ENCODE assay signal across 10 cellular contexts in genomic region chr1:41892211-41892840, GRCh38. TPM values are rescaled to one million over a fixed set of nuclear protein-coding genes. Genes with fewer than 3 reads are reported as not detected.
A peak's percentile ranks its signal among the peaks of the same experiment; 100 is the strongest.
DNase-seq lines count a peak whose midpoint lies in the region; ATAC-seq and TF ChIP-seq lines count a peak whose summit lies in the region.
"Had no signal": no experiment of that assay in that cellular context is flagged by ENCODE, and none has a peak within 500 bp of the region (broad histone marks: within the 10 kb centered on the region; RNA-seq: fewer than 3 reads in every experiment).

No MANE protein-coding gene starts in this region.

- H3K9me3 ChIP-seq in BLaER1 (no peaks in the 10 kb centered on the region), MM.1S (replicated peaks; ENCODE audit: insufficient read depth, low read length) (no peaks in the 10 kb centered on the region), body of pancreas (no peaks in the 10 kb centered on the region)
- H3K9me3 ChIP-seq in naive thymus-derived CD4-positive, alpha-beta T cell (ENCODE audit: control insufficient read depth in 2 of 3, low read length in 3 of 3), result no peaks in the 10 kb centered on the region
- H3K9me3 ChIP-seq: uterus had no signal

- H2AFZ ChIP-seq in MM.1S (ENCODE audit: low read length), result peak overlapping the region; percentile 59

- H3K9me2 ChIP-seq in MM.1S (replicated peaks; ENCODE audit: insufficient read depth, low read length), result no peaks in the 10 kb centered on the region

- H3K27me3 ChIP-seq in BLaER1 (no peaks in the 10 kb centered on the region), MM.1S (replicated peaks; ENCODE audit: insufficient read depth, low read length) (no peaks in the 10 kb centered on the region), body of pancreas (no peaks in the 10 kb centered on the region)
- no peaks in the 10 kb centered on the region for H3K27me3 ChIP-seq in naive thymus-derived CD4-positive, alpha-beta T cell (ENCODE audit: control insufficient read depth in 2 of 2, insufficient read depth in 2 of 2, low read length in 2 of 2)
- H3K27me3 ChIP-seq: uterus had no signal

- H3K27ac ChIP-seq in BLaER1, result no peak overlapping the region
- peak overlapping the region; percentile 93 for H3K27ac ChIP-seq in MM.1S (ENCODE audit: low read length)
- peak overlapping the region in 3 of 4 donors; percentile 75 to 81 (median 76) for H3K27ac ChIP-seq in body of pancreas
- H3K27ac ChIP-seq in naive thymus-derived CD4-positive, alpha-beta T cell (ENCODE audit: low read depth, low read length), result peak overlapping the region; percentile 68

- peaks cover 30 to 71% (median 43%) of the 10 kb centered on the region in 7 donors for H3K4me1 Mint-ChIP-seq in naive thymus-derived CD4-positive, alpha-beta T cell
- H3K4me1 Mint-ChIP-seq in chondrocyte (ENCODE audit: low read depth), result peaks cover 4% of the 10 kb centered on the region
- H3K4me1 Mint-ChIP-seq in CD14-positive monocyte, result peaks cover 36% of the 10 kb centered on the region

- no peak overlapping the region for H3K9ac ChIP-seq in BLaER1
- H3K9ac ChIP-seq in MM.1S (ENCODE audit: low read length), result peak overlapping the region; percentile 64

- WGBS in body of pancreas, 2 donors, result 49 to 62% methylated on average over 6 of the region's 6 CpGs

- H3K27ac Mint-ChIP-seq in naive thymus-derived CD4-positive, alpha-beta T cell, result peak overlapping the region; percentile 84 to 94 (median 92)
- no peak overlapping the region for H3K27ac Mint-ChIP-seq in chondrocyte (ENCODE audit: unreplicated experiment)
- peak overlapping the region in 3 of 7 donors; percentile 19 to 93 (median 92) for H3K27ac Mint-ChIP-seq in CD14-positive monocyte

- H3K79me2 ChIP-seq in MM.1S (ENCODE audit: low read length), result peaks cover 8% of the 10 kb centered on the region; the same call in 1 of the 2 replicates

- H3K4me3 Mint-ChIP-seq in naive thymus-derived CD4-positive, alpha-beta T cell, result peak overlapping the region; percentile 9 to 93 (median 84)
- H3K4me3 Mint-ChIP-seq in chondrocyte (ENCODE audit: unreplicated experiment), result no peak overlapping the region
- no peak overlapping the region for H3K4me3 Mint-ChIP-seq in CD14-positive monocyte

- TF ChIP-seq CTCF in MM.1S (IDR thresholded peaks at IDR 0.05; ENCODE audit: low read length), result no peak
- no peak for TF ChIP-seq CTCF in body of pancreas (IDR thresholded peaks at IDR 0.05)
- TF ChIP-seq CTCF in chondrocyte (IDR thresholded peaks at IDR 0.05), result no peak
- no peak for TF ChIP-seq CTCF in CD14-positive monocyte (IDR thresholded peaks at IDR 0.05)
- TF ChIP-seq CTCF in GM10248 (IDR thresholded peaks at IDR 0.05; ENCODE audit: control extremely low read depth, extremely low read depth, low read depth, missing control alignments), result no peak

- ATAC-seq in body of pancreas (no peak), GM21786 (IDR thresholded peaks at IDR 0.05; ENCODE audit: unreplicated experiment) (no peak)
- peak; percentile 50 for ATAC-seq in naive thymus-derived CD4-positive, alpha-beta T cell

- DNase-seq in MM.1S (peak; percentile 89), body of pancreas (peak in 1 of 4 donors; percentile 26), chondrocyte (ENCODE audit: low spot score) (no peak), CD14-positive monocyte (ENCODE audit: low spot score) (no peak), GM10248 (ENCODE audit: extremely low spot score) (no peak)
- peak in 3 of 9 donors; percentile 19 to 28 (median 25) for DNase-seq in naive thymus-derived CD4-positive, alpha-beta T cell
- DNase-seq: foreskin fibroblast, uterus had no signal

- H3K27me3 Mint-ChIP-seq in naive thymus-derived CD4-positive, alpha-beta T cell, result peaks cover 0 to 1% (median 0%) of the 10 kb centered on the region in 5 donors
- H3K27me3 Mint-ChIP-seq in chondrocyte (ENCODE audit: low read depth) (no peaks in the 10 kb centered on the region), CD14-positive monocyte (ENCODE audit: low read depth in 3 of 3) (peaks cover 0 to 1% (median 0%) of the 10 kb centered on the region in 3 donors)

- H4K20me1 ChIP-seq in BLaER1, result no peaks in the 10 kb centered on the region
- H4K20me1 ChIP-seq in MM.1S (ENCODE audit: insufficient read depth, low read length), result no peaks in the 10 kb centered on the region

- CTCF ChIA-PET in naive thymus-derived CD4-positive, alpha-beta T cell (lab: Charles Lee), result interaction anchor here (0.6 to 4.9 kb wide), 16 partner anchors 8 to 655 kb away, joined by 3 to 38 read pairs (median 3); partner anchors contain the start of gene HIVEP3
- CTCF ChIA-PET in GM10248 (lab: Yijun Ruan, JAX), result interaction anchor here (0.6 to 3.0 kb wide), 13 partner anchors 9 to 377 kb away, joined by 3 to 15 read pairs (median 4); no protein-coding TSS in a partner anchor

- H3K4me3 ChIP-seq in BLaER1, result no peak overlapping the region
- peak overlapping the region; percentile 61 for H3K4me3 ChIP-seq in MM.1S (ENCODE audit: low read length)
- no peak overlapping the region for H3K4me3 ChIP-seq in body of pancreas
- peak overlapping the region; percentile 60 for H3K4me3 ChIP-seq in naive thymus-derived CD4-positive, alpha-beta T cell (ENCODE audit: low read length)

- peaks cover 26% of the 10 kb centered on the region for H3K4me1 ChIP-seq in BLaER1
- peaks cover 25% of the 10 kb centered on the region for H3K4me1 ChIP-seq in MM.1S (ENCODE audit: low read length)
- H3K4me1 ChIP-seq in body of pancreas, result peaks cover 33% of the 10 kb centered on the region
- H3K4me1 ChIP-seq in naive thymus-derived CD4-positive, alpha-beta T cell (ENCODE audit: control insufficient read depth in 2 of 2, insufficient read depth in 2 of 2, low read length in 2 of 2), result peaks cover 23 to 46% of the 10 kb centered on the region in 2 donors
- H3K4me1 ChIP-seq: uterus had no signal

- POLR2A ChIA-PET in naive thymus-derived CD4-positive, alpha-beta T cell (lab: Charles Lee), result interaction anchor here (0.6 to 18.0 kb wide), 8 partner anchors 9 to 532 kb away, joined by 3 to 344 read pairs (median 4); partner anchors contain the start of gene HIVEP3
- POLR2A ChIA-PET in GM10248 (lab: Yijun Ruan, JAX), result no interaction called here

- H3K36me3 Mint-ChIP-seq in naive thymus-derived CD4-positive, alpha-beta T cell, result peaks cover 0 to 7% (median 0%) of the 10 kb centered on the region in 5 donors
- H3K36me3 Mint-ChIP-seq in chondrocyte (ENCODE audit: low read depth) (no peaks in the 10 kb centered on the region), CD14-positive monocyte (no peaks in the 10 kb centered on the region)

- TF ChIP-seq POLR2A in body of pancreas (IDR thresholded peaks at IDR 0.05), result no peak

- peak overlapping the region; percentile 90 for H3K4me2 ChIP-seq in BLaER1
- peak overlapping the region; percentile 76 for H3K4me2 ChIP-seq in MM.1S (ENCODE audit: low read depth, low read length)

- H3K36me3 ChIP-seq in BLaER1 (no peaks in the 10 kb centered on the region), MM.1S (replicated peaks; ENCODE audit: insufficient read depth, low read length) (no peaks in the 10 kb centered on the region), body of pancreas (replicated peaks in 1 of 2; ENCODE audit: insufficient read depth in 1 of 2, low read depth in 2 of 2) (no peaks in the 10 kb centered on the region)
- H3K36me3 ChIP-seq in naive thymus-derived CD4-positive, alpha-beta T cell (ENCODE audit: control insufficient read depth in 2 of 3, insufficient read depth in 3 of 3, low read length in 3 of 3), result no peaks in the 10 kb centered on the region
- H3K36me3 ChIP-seq: uterus had no signal

- peaks cover 19% of the 10 kb centered on the region for H3F3A ChIP-seq in MM.1S (ENCODE audit: insufficient read depth, low read length)

- peaks cover 0 to 5% (median 0%) of the 10 kb centered on the region in 11 donors for H3K9me3 Mint-ChIP-seq in naive thymus-derived CD4-positive, alpha-beta T cell
- no peaks in the 10 kb centered on the region for H3K9me3 Mint-ChIP-seq in chondrocyte (ENCODE audit: low read depth)
- no peaks in the 10 kb centered on the region for H3K9me3 Mint-ChIP-seq in CD14-positive monocyte

- intact Hi-C loops in body of pancreas (cut with DNase I), result no loop called here
- intact Hi-C loops in naive thymus-derived CD4-positive, alpha-beta T cell (cut with micrococcal nuclease), result loop anchor here (5.0 to 10.0 kb wide), 6 partner anchors 80 to 562 kb away; partner anchors contain the start of genes PPCS (in 2 of the 2) and ZMYND12 (in 2 of the 2)
- intact Hi-C loops in CD14-positive monocyte (cut with micrococcal nuclease), result loop anchor here in 1 of 2 donors (5.0 kb wide), 1 partner anchor 50 kb away; no protein-coding TSS in a partner anchor

RNA-seq across cellular contexts. Expression of gene HIVEP3, which starts 26.4 kb away (rescaled TPM):
- 1 to 10 TPM; 3.4 to 4.0 TPM for total RNA-seq in body of pancreas
- 10 to 100 TPM in 2 of 5 experiments, 1 to 10 TPM in 3; 6.6 to 19.1 (median 7.0) TPM for total RNA-seq in naive thymus-derived CD4-positive, alpha-beta T cell
- polyA plus RNA-seq in naive thymus-derived CD4-positive, alpha-beta T cell, result 1 to 10 TPM; 4.3 to 7.2 TPM
- total RNA-seq in chondrocyte, result 3.6 to 5.6 TPM (median 4.5 TPM) in 3 replicates
- polyA plus RNA-seq in CD14-positive monocyte, result 1 to 10 TPM; 1.2 to 1.8 TPM

Comparison
In these comparisons a context has a peak if more than half of its experiments do, and no peak if none do; other contexts are left out.
1. H3K4me3 ChIP-seq: peak in MM.1S (single experiment) and naive thymus-derived CD4-positive, alpha-beta T cell (single experiment); none in BLaER1 (single experiment) and body of pancreas (0 of 2).
2. H3K4me3 Mint-ChIP-seq: peak in naive thymus-derived CD4-positive, alpha-beta T cell (10 of 10); none in chondrocyte (single experiment) and CD14-positive monocyte (0 of 2).